Comparison of ENCODE assay signal across 24 cellular contexts in genomic region chr19:17266026-17266425, GRCh38. TPM values are rescaled to one million over a fixed set of nuclear protein-coding genes. Genes with fewer than 3 reads are reported as not detected.
DNase-seq lines count a peak whose midpoint lies in the region; ATAC-seq, FAIRE-seq and TF ChIP-seq lines count a peak whose summit lies in the region.
"Had no signal": no experiment of that assay in that cellular context is flagged by ENCODE, and none has a peak within 500 bp of the region (broad histone marks: within the 10 kb centered on the region; RNA-seq: fewer than 3 reads in every experiment).

No MANE protein-coding gene starts in this region.

- WGBS in heart left ventricle, 4 donors = 92 to 95% (median 94%) methylated on average over 7 of the region's 7 CpGs
- 88 to 89% methylated on average over 7 of the region's 7 CpGs for WGBS in pancreas, 2 donors

- H2AFZ ChIP-seq in PC-9 = no peak overlapping the region; the same call in 1 of the 2 replicates
- H2AFZ ChIP-seq: hepatocyte had no signal

- peak overlapping the region in 7 of 12 donors; percentile 23 to 96 (median 81) for H3K27ac ChIP-seq in heart left ventricle
- peak overlapping the region; percentile 70 for H3K27ac ChIP-seq in PC-9
- H3K27ac ChIP-seq in lower lobe of right lung = peak overlapping the region; percentile 33
- no peak overlapping the region for H3K27ac ChIP-seq in pancreas
- H3K27ac ChIP-seq: ascending aorta, KMS-11 had no signal

- H3K9me3 ChIP-seq in heart left ventricle = no peaks in the 10 kb centered on the region
- no peaks in the 10 kb centered on the region for H3K9me3 ChIP-seq in PC-9 (ENCODE audit: insufficient read depth, low read depth)
- no peaks in the 10 kb centered on the region for H3K9me3 ChIP-seq in lower lobe of right lung
- H3K9me3 ChIP-seq in pancreas = no peaks in the 10 kb centered on the region
- H3K9me3 ChIP-seq: ascending aorta, thoracic aorta had no signal

- H3K36me3 ChIP-seq in heart left ventricle (peaks cover 0 to 28% (median 20%) of the 10 kb centered on the region in 9 donors), PC-9 (ENCODE audit: low read depth) (peaks cover 5% of the 10 kb centered on the region; the same call in 1 of the 2 replicates), lower lobe of right lung (peaks cover 26% of the 10 kb centered on the region), pancreas (no peaks in the 10 kb centered on the region)

- FAIRE-seq in RCC 7860 (lab: Jason Lieb, UNC) (no peak), pancreas (lab: Jason Lieb, UNC) (no peak)

- POLR2A ChIA-PET in PC-9 (lab: Charles Lee; ENCODE audit: unreplicated experiment) = interaction anchor here (1.4 kb wide), 1 partner anchor 17 kb away, joined by 8 read pairs; no protein-coding TSS in a partner anchor

- TF ChIP-seq POLR2A in heart left ventricle (IDR thresholded peaks at IDR 0.05) = no peak

- no peaks in the 10 kb centered on the region for H3K27me3 ChIP-seq in heart left ventricle
- no peaks in the 10 kb centered on the region for H3K27me3 ChIP-seq in PC-9 (ENCODE audit: insufficient read depth, low read depth)
- no peaks in the 10 kb centered on the region for H3K27me3 ChIP-seq in lower lobe of right lung (ENCODE audit: low read depth)
- no peaks in the 10 kb centered on the region for H3K27me3 ChIP-seq in pancreas
- H3K27me3 ChIP-seq: ascending aorta, hepatocyte had no signal

- DNase-seq in heart left ventricle (no peak), cardiac septum (ENCODE audit: low spot score) (no peak), PC-9 (peak in 1 of 2 experiments; percentile 97), lower lobe of right lung (no peak), RCC 7860 (ENCODE audit: low spot score) (no peak), dermis blood vessel endothelial cell (no peak), pancreas (no peak)
- no peak for DNase-seq in activated CD4-positive, alpha-beta T cell treated with anti-CD3 and anti-CD28 coated beads for 4 hours
- DNase-seq: AML-193; COR-L47; DND-41; erythroblast; foreskin fibroblast; immature natural killer cell; left ventricle myocardium superior; NCI-H187; NCI-H526 treated with DMSO at 0.1 percent for 48 hours; SIG-M5; stimulated activated naive CD4-positive, alpha-beta T cell had no signal

- H3F3A ChIP-seq in PC-9 (ENCODE audit: insufficient read depth, low read depth) = peaks cover 32% of the 10 kb centered on the region

- peaks cover 17% of the 10 kb centered on the region for H3K79me2 ChIP-seq in PC-9 (ENCODE audit: low read depth)

- ATAC-seq in heart left ventricle = no peak
- no peak for ATAC-seq in lower lobe of right lung
- ATAC-seq in pancreas = no peak

- H4K20me1 ChIP-seq in PC-9 (ENCODE audit: insufficient read depth) = no peaks in the 10 kb centered on the region

- H3K4me1 ChIP-seq in heart left ventricle (peaks cover 0 to 23% (median 15%) of the 10 kb centered on the region in 12 donors), PC-9 (replicated peaks; ENCODE audit: insufficient read depth) (peaks cover 26% of the 10 kb centered on the region), lower lobe of right lung (peaks cover 22% of the 10 kb centered on the region), pancreas (peaks cover 0 to 7% (median 0%) of the 10 kb centered on the region in 3 donors)

- H3K9me2 ChIP-seq in PC-9 (ENCODE audit: insufficient read depth) = no peaks in the 10 kb centered on the region

- no peak overlapping the region for H3K4me3 ChIP-seq in heart left ventricle
- no peak overlapping the region for H3K4me3 ChIP-seq in PC-9
- no peak overlapping the region for H3K4me3 ChIP-seq in lower lobe of right lung
- no peak overlapping the region for H3K4me3 ChIP-seq in pancreas
- H3K4me3 ChIP-seq: hepatocyte had no signal

- no TSS peak for BruUV-seq in PC-9 (replicated peaks; lab: Mats Ljungman, UMichigan)

- TF ChIP-seq CTCF in heart left ventricle (IDR thresholded peaks at IDR 0.05) (no peak), PC-9 (conservative IDR thresholded peaks at IDR 0.05) (no peak), lower lobe of right lung (IDR thresholded peaks at IDR 0.05) (no peak), pancreas (IDR thresholded peaks at IDR 0.05) (no peak)

- intact Hi-C loops in heart left ventricle (cut with DNase I) = loop anchor here in 1 of 10 donors (2.0 to 10.0 kb wide), 3 partner anchors 51 to 191 kb away; partner anchors contain the start of genes GTPBP3, HAUS8, MYO9B and USE1
- intact Hi-C loops in cardiac septum (cut with DNase I) = loop anchor here (2.0 kb wide), 1 partner anchor 51 kb away; the partner anchor contains the start of gene USE1
- intact Hi-C loops in PC-9 (cut with micrococcal nuclease; ENCODE audit: unreplicated experiment) = no loop called here
- intact Hi-C loops in lower lobe of right lung (cut with DNase I) = no loop called here
- intact Hi-C loops in pancreas (cut with DNase I) = no loop called here

- peak overlapping the region; percentile 34 for H3K4me2 ChIP-seq in PC-9
- H3K4me2 ChIP-seq: hepatocyte had no signal

- CTCF ChIA-PET in PC-9 (lab: Charles Lee) = interaction anchor here (0.6 to 0.7 kb wide), 2 partner anchors 8 to 16 kb away, joined by 3 to 6 read pairs; no protein-coding TSS in a partner anchor

RNA-seq across cellular contexts. Expression of gene BABAM1, which starts 1.2 kb away (rescaled TPM):
- total RNA-seq in heart left ventricle (10 to 100 TPM; 60.9 to 92.4 (median 75.9) TPM), cardiac septum (70.5 TPM), PC-9 (2021) (127 and 152 TPM in 2 replicates), lower lobe of right lung (58.4 TPM), dermis blood vessel endothelial cell (98.2 and 137 TPM in 2 replicates), pancreas (10 to 100 TPM; 25.5 to 46.8 (median 31.8) TPM)
- polyA plus RNA-seq in heart left ventricle (10 to 100 TPM; 67.2 to 73.5 TPM), pancreas (10 to 100 TPM; 64.1 to 71.1 TPM)

RNA-seq across cellular contexts. Expression of gene USHBP1, which starts 1.5 kb away (rescaled TPM):
- total RNA-seq in heart left ventricle (10 to 100 TPM in 1 of 9 donors, 1 to 10 TPM in 8; 3.7 to 14.6 (median 7.3) TPM), cardiac septum (4.7 TPM), PC-9 (2021) (not detected in 2 replicates), lower lobe of right lung (8.2 TPM), dermis blood vessel endothelial cell (48.6 and 75.9 TPM in 2 replicates), pancreas (1 to 10 TPM; 1.2 to 2.9 (median 1.8) TPM)
- polyA plus RNA-seq in heart left ventricle (10 to 100 TPM; 11.1 to 12.4 TPM), pancreas (10 to 100 TPM in 1 of 2 donors, 1 to 10 TPM in 1; 9.3 to 11.1 TPM)
- total RNA-seq: A172, hepatocyte had no signal
- polyA plus RNA-seq: immature natural killer cell had no signal

RNA-seq across cellular contexts. Expression of gene ANKLE1, which starts 15.7 kb away (rescaled TPM):
- total RNA-seq in heart left ventricle = under 1 TPM in 7 of 9 donors, not detected in 2; 0.07 to 0.44 (median 0.23) TPM
- under 1 TPM; 0.08 to 0.36 TPM for polyA plus RNA-seq in heart left ventricle
- total RNA-seq in cardiac septum = 0.30 TPM
- 0.65 and 1.2 TPM in 2 replicates for total RNA-seq in PC-9 (2021)
- 0.92 TPM for total RNA-seq in lower lobe of right lung
- 0.68 and 1.5 TPM in 2 replicates for total RNA-seq in dermis blood vessel endothelial cell
- total RNA-seq in pancreas = under 1 TPM in 5 of 6 donors, not detected in 1; 0.04 to 0.59 (median 0.12) TPM
- polyA plus RNA-seq in pancreas = under 1 TPM; 0.23 to 0.35 TPM
- total RNA-seq: ascending aorta had no signal
- polyA plus RNA-seq: immature natural killer cell had no signal

RNA-seq across cellular contexts. Expression of gene NR2F6, which starts 20.3 kb away (rescaled TPM):
- 100 to 1,000 TPM in 2 of 9 donors, 10 to 100 TPM in 7; 34.7 to 117 (median 47.0) TPM for total RNA-seq in heart left ventricle
- 10 to 100 TPM; 30.8 to 38.3 TPM for polyA plus RNA-seq in heart left ventricle
- total RNA-seq in cardiac septum = 50.5 TPM
- 90.8 and 112 TPM in 2 replicates for total RNA-seq in PC-9 (2021)
- 38.7 TPM for total RNA-seq in lower lobe of right lung
- total RNA-seq in dermis blood vessel endothelial cell = 63.1 and 82.0 TPM in 2 replicates
- total RNA-seq in pancreas = 10 to 100 TPM; 32.5 to 51.2 (median 39.7) TPM
- polyA plus RNA-seq in pancreas = 10 to 100 TPM; 21.3 to 23.5 TPM

RNA-seq across cellular contexts. Expression of gene ABHD8, which starts 37.2 kb away (rescaled TPM):
- total RNA-seq in heart left ventricle (10 to 100 TPM in 5 of 9 donors, 1 to 10 TPM in 4; 7.4 to 21.8 (median 10.3) TPM), cardiac septum (8.6 TPM), PC-9 (2021) (32.2 and 37.5 TPM in 2 replicates), lower lobe of right lung (19.5 TPM), dermis blood vessel endothelial cell (9.5 and 11.7 TPM in 2 replicates), pancreas (1 to 10 TPM; 5.2 to 8.6 (median 6.0) TPM)
- polyA plus RNA-seq in heart left ventricle (10 to 100 TPM; 11.6 to 19.2 TPM), pancreas (1 to 10 TPM; 8.5 TPM)

Comparison
In these comparisons a context has a peak if more than half of its experiments do, and no peak if none do; other contexts are left out.
1. H3K27ac ChIP-seq: peak in heart left ventricle (7 of 12), PC-9 (single experiment) and lower lobe of right lung (single experiment); none in pancreas (0 of 4).